16 cellular contexts compared by ENCODE assay signal in genomic region chr5:159040181-159040580, GRCh38. TPM values are rescaled to one million over a fixed set of nuclear protein-coding genes. Genes with fewer than 3 reads are reported as not detected.
DNase-seq lines count a peak whose midpoint lies in the region; ATAC-seq, FAIRE-seq and TF ChIP-seq lines count a peak whose summit lies in the region.
"Had no signal": no experiment of that assay in that cellular context is flagged by ENCODE, and none has a peak within 500 bp of the region (broad histone marks: within the 10 kb centered on the region; RNA-seq: fewer than 3 reads in every experiment).

No MANE protein-coding gene starts in this region.

- POLR2A ChIA-PET in HepG2 (lab: Yijun Ruan, JAX): no interaction called here

- H3K27me3 Mint-ChIP-seq in chondrocyte (ENCODE audit: low read depth): no peaks in the 10 kb centered on the region

- H3K9me3 ChIP-seq in HepG2 (ENCODE audit: low read length): no peaks in the 10 kb centered on the region

- peaks cover 4% of the 10 kb centered on the region for H3K9me3 Mint-ChIP-seq in chondrocyte (ENCODE audit: low read depth)
- H3K9me3 Mint-ChIP-seq: activated naive CD4-positive, alpha-beta T cell treated with anti-CD3 and anti-CD28 coated beads for 36 hours had no signal

- peak overlapping the region; percentile 73 for H3K27ac Mint-ChIP-seq in chondrocyte (ENCODE audit: unreplicated experiment)
- H3K27ac Mint-ChIP-seq: activated naive CD4-positive, alpha-beta T cell treated with anti-CD3 and anti-CD28 coated beads for 36 hours; natural killer cell had no signal

- 7% methylated on average over 5 of the region's 5 CpGs for WGBS in HepG2 (ENCODE audit: low lambda C conversion rate)

- H3K27me3 ChIP-seq in HepG2 (ENCODE audit: control insufficient read depth in 1 of 2, insufficient read depth in 2 of 2, low read length in 2 of 2): no peaks in the 10 kb centered on the region

- no peak overlapping the region for H3K4me2 ChIP-seq in HepG2 (ENCODE audit: low read depth, low read length)

- H3K4me3 ChIP-seq in HepG2 (replicated peaks in 1 of 3; ENCODE audit: insufficient read depth in 1 of 3, low read depth in 2 of 3, low read length in 3 of 3): no peak overlapping the region

- CTCF ChIA-PET in HepG2 (lab: Yijun Ruan, JAX; ENCODE audit: low intra/inter-chr PET ratio, low total read pairs): no interaction called here

- FAIRE-seq in HepG2 (lab: Jason Lieb, UNC) (no peak), H54 (lab: Jason Lieb, UNC) (no peak)
- FAIRE-seq: H1 had no signal

- ATAC-seq in GM18498 (IDR thresholded peaks at IDR 0.05; ENCODE audit: unreplicated experiment): peak; percentile 65
- peak; percentile 52 for ATAC-seq in GM21737 (IDR thresholded peaks at IDR 0.05; ENCODE audit: unreplicated experiment)
- ATAC-seq in HG03558 (IDR thresholded peaks at IDR 0.05; ENCODE audit: extremely low read depth, unreplicated experiment): peak; percentile 30
- ATAC-seq in HepG2: no peak
- ATAC-seq in GM19467 (IDR thresholded peaks at IDR 0.05; ENCODE audit: unreplicated experiment): no peak
- ATAC-seq: natural killer cell had no signal

- TF ChIP-seq EP300 in HepG2 (IDR thresholded peaks at IDR 0.05; ENCODE audit: low read depth in 2 of 2, low read length in 2 of 2) (no peak), HepG2 (CRISPR knock-in tag; IDR thresholded peaks at IDR 0.05; ENCODE audit: borderline replicate concordance) (no peak)

- no peak for TF ChIP-seq RAD21 in HepG2 (CRISPR knock-in tag; IDR thresholded peaks at IDR 0.05)

- no peak overlapping the region for H3K27ac ChIP-seq in HepG2 (ENCODE audit: extremely low read length, insufficient read depth, low read length)

- in situ Hi-C loops in HepG2 (cut with HindIII; ENCODE audit: extremely low pct_ligation_motif_present, low pct_unique_long_range_greater_than_20kb): no loop called here

- no peak for DNase-seq in chondrocyte (ENCODE audit: low spot score)
- no peak for DNase-seq in OCI-M2 (lab: John Stamatoyannopoulos, UW; ENCODE audit: unreplicated experiment)
- DNase-seq in HepG2 (ENCODE audit: low spot score): no peak
- DNase-seq in H54 (ENCODE audit: insufficient read length, low spot score): no peak
- DNase-seq: activated CD4-positive, alpha-beta T cell treated with anti-CD3 and anti-CD28 coated beads for 4 hours; activated naive CD4-positive, alpha-beta T cell treated with anti-CD3 and anti-CD28 coated beads for 36 hours; C1 segment of cervical spinal cord; islet precursor cell; natural killer cell; NCI-H2107; SHP77 had no signal

- intact Hi-C loops in HepG2 (cut with micrococcal nuclease; ENCODE audit: unreplicated experiment): no loop called here

- no peak overlapping the region for H2AFZ ChIP-seq in HepG2 (ENCODE audit: low read length)

- no peaks in the 10 kb centered on the region for H3K36me3 ChIP-seq in HepG2 (replicated peaks in 1 of 2; ENCODE audit: control insufficient read depth in 1 of 2, insufficient read depth in 2 of 2, low read length in 2 of 2)

- H3K4me1 Mint-ChIP-seq in chondrocyte (ENCODE audit: low read depth): peaks cover 58% of the 10 kb centered on the region
- H3K4me1 Mint-ChIP-seq: natural killer cell had no signal

- H3K4me3 Mint-ChIP-seq in chondrocyte (ENCODE audit: unreplicated experiment): no peak overlapping the region
- H3K4me3 Mint-ChIP-seq: activated naive CD4-positive, alpha-beta T cell treated with anti-CD3 and anti-CD28 coated beads for 36 hours; natural killer cell had no signal

- no peak overlapping the region for H3K9ac ChIP-seq in HepG2 (ENCODE audit: insufficient read depth, low read depth, low read length)

- peaks cover 6% of the 10 kb centered on the region for H3K36me3 Mint-ChIP-seq in chondrocyte (ENCODE audit: low read depth)
- H3K36me3 Mint-ChIP-seq: natural killer cell had no signal

- TF ChIP-seq POLR2A in HepG2 (IDR thresholded peaks at IDR 0.05; ENCODE audit: insufficient read depth in 1 of 2, low read depth in 2 of 2, low read length in 2 of 2): no peak
- no peak for TF ChIP-seq POLR2A in H54 (IDR thresholded peaks at IDR 0.05; ENCODE audit: low read depth, low read length)

- BruUV-seq in HepG2 (replicated peaks; lab: Mats Ljungman, UMichigan): no TSS peak

- TF ChIP-seq CTCF in chondrocyte (IDR thresholded peaks at IDR 0.05) (no peak), HepG2 (CRISPR knock-in tag; IDR thresholded peaks at IDR 0.05) (no peak)

- H4K20me1 ChIP-seq in HepG2 (ENCODE audit: insufficient read depth, low read length): no peaks in the 10 kb centered on the region

- no peaks in the 10 kb centered on the region for H3K4me1 ChIP-seq in HepG2 (ENCODE audit: insufficient read depth, low read length)

- no peaks in the 10 kb centered on the region for H3K79me2 ChIP-seq in HepG2 (ENCODE audit: insufficient read depth, low read length)

TF ChIP-seq in HepG2, 621 proteins besides CTCF, POLR2A, EP300 and RAD21 (continues in another document):
- TF ChIP-seq U2AF1 (optimal IDR thresholded peaks at IDR 0.05; ENCODE audit: low read depth, low read length) (no peak), NR2F1 (CRISPR knock-in tag; IDR thresholded peaks at IDR 0.05) (no peak), HOXA5 (CRISPR knock-in tag; IDR thresholded peaks at IDR 0.05) (no peak), SCMH1 (CRISPR knock-in tag; IDR thresholded peaks at IDR 0.05; ENCODE audit: borderline replicate concordance) (no peak), HMGXB3 (CRISPR knock-in tag; IDR thresholded peaks at IDR 0.05; ENCODE audit: borderline replicate concordance) (no peak), ZNF891 (CRISPR knock-in tag; IDR thresholded peaks at IDR 0.05) (no peak), GATAD1 (CRISPR knock-in tag; IDR thresholded peaks at IDR 0.05) (no peak), ATAD3A (CRISPR knock-in tag; IDR thresholded peaks at IDR 0.05) (no peak), MTF2 (CRISPR knock-in tag; IDR thresholded peaks at IDR 0.05; ENCODE audit: borderline replicate concordance) (no peak), ZFP41 (CRISPR knock-in tag; IDR thresholded peaks at IDR 0.05; ENCODE audit: borderline replicate concordance) (no peak), ZFP1 (CRISPR knock-in tag; IDR thresholded peaks at IDR 0.05) (no peak), RFXAP (CRISPR knock-in tag; IDR thresholded peaks at IDR 0.05; ENCODE audit: borderline replicate concordance) (no peak), GTF2F1 (IDR thresholded peaks at IDR 0.05; ENCODE audit: low read length) (no peak), ZNF776 (CRISPR knock-in tag; IDR thresholded peaks at IDR 0.05) (no peak)

RNA-seq across cellular contexts. Expression of gene EBF1, which starts 59.5 kb away (rescaled TPM):
- 60.9 to 71.5 TPM (median 67.9 TPM) in 3 replicates for total RNA-seq in chondrocyte
- total RNA-seq in HepG2 (2016; rRNA removed; fragmentation: Illumina TruSeq; extraction: Trizol): not detected in 2 replicates
- total RNA-seq in HepG2 (2016; cell fraction: cytosol; rRNA removed; fragmentation: Illumina TruSeq; extraction: Trizol; ENCODE audit: low read depth): not detected in 2 replicates
- total RNA-seq in HepG2 (2016; cell fraction: insoluble cytoplasmic fraction; rRNA removed; fragmentation: Illumina TruSeq; extraction: Trizol): not detected in 2 replicates
- total RNA-seq in HepG2 (2016; cell fraction: membrane; rRNA removed; fragmentation: Illumina TruSeq; extraction: Trizol): not detected in 2 replicates
- not detected in 2 replicates for total RNA-seq in HepG2 (2016; cell fraction: nucleus; rRNA removed; fragmentation: Illumina TruSeq; extraction: Trizol)
- polyA plus RNA-seq in HepG2 (2011; rRNA removed): not detected in 2 replicates
- polyA plus RNA-seq in HepG2 (2011; cell fraction: cytosol; rRNA removed): not detected in 2 replicates
- not detected in 2 replicates for polyA plus RNA-seq in HepG2 (2011; cell fraction: nucleus; rRNA removed)
- polyA plus RNA-seq in HepG2 (2012): not detected in 2 replicates
- not detected in 2 replicates for polyA plus RNA-seq in HepG2 (2016; cell fraction: cytosol; fragmentation: Illumina TruSeq; extraction: Trizol; ENCODE audit: low read depth)
- polyA plus RNA-seq in HepG2 (2016; cell fraction: insoluble cytoplasmic fraction; fragmentation: Illumina TruSeq; extraction: Trizol; ENCODE audit: low read depth): not detected in 2 replicates
- polyA plus RNA-seq in HepG2 (2016; cell fraction: membrane; fragmentation: Illumina TruSeq; extraction: Trizol; ENCODE audit: low read depth): not detected in 2 replicates
- not detected in 2 replicates for polyA plus RNA-seq in HepG2 (2016; cell fraction: nucleus; fragmentation: Illumina TruSeq; extraction: Trizol; ENCODE audit: insufficient read depth, low read depth)
- 0.14 TPM in 1 of 2 replicates, not detected in the other for polyA minus RNA-seq in HepG2 (2011; rRNA and poly(A)+ RNA removed; ENCODE audit: low replicate concordance)
- not detected in 2 replicates for polyA minus RNA-seq in HepG2 (2011; cell fraction: cytosol; rRNA and poly(A)+ RNA removed)
- not detected in 2 replicates for polyA minus RNA-seq in HepG2 (2011; cell fraction: nucleus; rRNA and poly(A)+ RNA removed)

Comparison
In these comparisons a context has a peak if more than half of its experiments do, and no peak if none do; other contexts are left out.
1. ATAC-seq: peak in GM18498 (single experiment), GM21737 (single experiment) and HG03558 (single experiment); none in HepG2 (single experiment) and GM19467 (single experiment).
2. RNA of gene EBF1, which starts 59.5 kb away (total RNA-seq): 60.9 to 71.5 TPM in chondrocyte; not detected in HepG2; every median in the first group is over 10 times any median in the second.